Comparison of ENCODE assay signal across 21 cellular contexts in the genomic region with DNA sequence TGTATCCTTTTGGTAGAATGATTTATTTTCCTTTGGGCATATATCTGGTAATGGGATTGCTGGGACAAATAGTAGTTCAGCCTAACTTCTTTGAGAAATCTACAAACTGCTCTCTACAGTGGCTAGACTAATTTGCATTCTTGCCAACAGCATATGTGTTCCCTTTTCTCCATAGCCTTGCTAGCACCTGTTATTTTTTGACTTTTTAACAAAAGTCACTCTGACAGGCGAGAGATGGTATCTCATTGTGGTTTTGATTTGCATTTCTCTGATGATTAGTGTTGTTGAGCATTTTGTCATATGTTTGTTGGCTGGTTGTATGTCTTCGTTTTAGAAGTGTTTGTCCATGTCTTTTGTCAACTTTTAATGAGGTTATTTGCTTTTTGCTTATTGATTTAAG.
DNase-seq lines count a peak whose midpoint lies in the region; ATAC-seq, FAIRE-seq and TF ChIP-seq lines count a peak whose summit lies in the region.
"Had no signal": no experiment of that assay in that cellular context is flagged by ENCODE, and none has a peak within 500 bp of the region (broad histone marks: within the 10 kb centered on the region; RNA-seq: fewer than 3 reads in every experiment).

No MANE protein-coding gene starts in this region.

- peak; percentile 81 for ATAC-seq in GM18520 (IDR thresholded peaks at IDR 0.05; ENCODE audit: unreplicated experiment)
- ATAC-seq in GM21515 (IDR thresholded peaks at IDR 0.05; ENCODE audit: unreplicated experiment): peak; percentile 79
- peak; percentile 76 for ATAC-seq in HG03025 (IDR thresholded peaks at IDR 0.05; ENCODE audit: low FRiP score, unreplicated experiment)
- ATAC-seq: esophagus mucosa; left colon; naive thymus-derived CD4-positive, alpha-beta T cell; right lobe of liver; stimulated activated naive CD8-positive, alpha-beta T cell treated with anti-CD3 and anti-CD28 coated beads, Interleukin-15, amount 100 ng/mL, for 72 hours had no signal

- no peak overlapping the region for H3K4me3 ChIP-seq in kidney (ENCODE audit: low read length in 2 of 2)
- H3K4me3 ChIP-seq: adrenal gland, right lobe of liver had no signal

- H3K27ac ChIP-seq in kidney (ENCODE audit: low read depth in 2 of 2, low read length in 2 of 2): no peak overlapping the region
- H3K27ac ChIP-seq: adrenal gland, right lobe of liver had no signal

- FAIRE-seq in kidney (lab: Jason Lieb, UNC): no peak
- FAIRE-seq: colon, HTR-8/SVneo, RCC 7860 had no signal

- no peak for TF ChIP-seq CTCF in kidney (IDR thresholded peaks at IDR 0.05; ENCODE audit: borderline replicate concordance, extremely low read depth, insufficient read depth)

- intact Hi-C loops in kidney (cut with DNase I): no loop called here

- no peaks in the 10 kb centered on the region for H3K36me3 ChIP-seq in kidney (ENCODE audit: control insufficient read depth in 1 of 2, insufficient read depth in 2 of 2, low read length in 2 of 2)
- H3K36me3 ChIP-seq: adrenal gland, right lobe of liver had no signal

- no peaks in the 10 kb centered on the region for H3K9me3 ChIP-seq in kidney (ENCODE audit: control insufficient read depth in 1 of 2, low read length in 2 of 2)
- H3K9me3 ChIP-seq: adrenal gland, right lobe of liver had no signal

- no peak overlapping the region for H3K9ac ChIP-seq in kidney (ENCODE audit: low read length in 2 of 2)

- peak; percentile 38 for DNase-seq in LHCN-M2 (ENCODE audit: low read depth)
- no peak for DNase-seq in Ammon's horn (ENCODE audit: low spot score)
- no peak for DNase-seq in kidney
- DNase-seq in NCI-H128 (lab: John Stamatoyannopoulos, UW; ENCODE audit: unreplicated experiment): no peak
- DNase-seq in SKM-1 (lab: John Stamatoyannopoulos, UW; ENCODE audit: unreplicated experiment): no peak
- DNase-seq: activated CD4-positive, alpha-beta T cell treated with anti-CD3 and anti-CD28 coated beads for 1 hour; activated T-cell treated with anti-CD3 and anti-CD28 coated beads, Interleukin-2, amount 50 U/mL, for 1 hour; adrenal gland; HCEC 1CT; left colon; naive thymus-derived CD4-positive, alpha-beta T cell; NCI-H1105; right lobe of liver; stimulated activated naive CD8-positive, alpha-beta T cell treated with anti-CD3 and anti-CD28 coated beads, Interleukin-15, amount 100 ng/mL, for 72 hours had no signal

- peaks cover 0 to 4% of the 10 kb centered on the region in 2 donors for H3K4me1 ChIP-seq in kidney (ENCODE audit: control insufficient read depth in 1 of 2, insufficient read depth in 1 of 2, low read depth in 1 of 2, low read length in 2 of 2)
- H3K4me1 ChIP-seq: adrenal gland, right lobe of liver had no signal
